In genomic region chr19:18475762-18476331, GRCh38 we compare ENCODE assay signal across 1 cellular context.
TF ChIP-seq lines count a peak whose summit lies in the region.

No MANE protein-coding gene starts in this region.

TF ChIP-seq in GM23338, 12 proteins besides CTCF, POLR2A, EP300 and RAD21:
- TF ChIP-seq CREB1 (CRISPR knock-in tag; IDR thresholded peaks at IDR 0.05; ENCODE audit: low read depth) (no peak), ZNF114 (CRISPR knock-in tag; IDR thresholded peaks at IDR 0.05) (no peak), ZNF462 (CRISPR knock-in tag; IDR thresholded peaks at IDR 0.05) (no peak), ETS1 (IDR thresholded peaks at IDR 0.05) (no peak), POLR2AphosphoS5 (IDR thresholded peaks at IDR 0.05; ENCODE audit: low read depth) (no peak), REST (IDR thresholded peaks at IDR 0.05; ENCODE audit: unreplicated experiment) (no peak), ZNF331 (CRISPR knock-in tag; IDR thresholded peaks at IDR 0.05; ENCODE audit: low read depth) (no peak), STAT1 (IDR thresholded peaks at IDR 0.05; ENCODE audit: unreplicated experiment) (no peak), NANOG (IDR thresholded peaks at IDR 0.05; ENCODE audit: borderline replicate concordance) (no peak)
TF ChIP-seq in GM23338: peak in this region for 0.
